ENCODE assay signal across 24 cellular contexts in the genomic region with DNA sequence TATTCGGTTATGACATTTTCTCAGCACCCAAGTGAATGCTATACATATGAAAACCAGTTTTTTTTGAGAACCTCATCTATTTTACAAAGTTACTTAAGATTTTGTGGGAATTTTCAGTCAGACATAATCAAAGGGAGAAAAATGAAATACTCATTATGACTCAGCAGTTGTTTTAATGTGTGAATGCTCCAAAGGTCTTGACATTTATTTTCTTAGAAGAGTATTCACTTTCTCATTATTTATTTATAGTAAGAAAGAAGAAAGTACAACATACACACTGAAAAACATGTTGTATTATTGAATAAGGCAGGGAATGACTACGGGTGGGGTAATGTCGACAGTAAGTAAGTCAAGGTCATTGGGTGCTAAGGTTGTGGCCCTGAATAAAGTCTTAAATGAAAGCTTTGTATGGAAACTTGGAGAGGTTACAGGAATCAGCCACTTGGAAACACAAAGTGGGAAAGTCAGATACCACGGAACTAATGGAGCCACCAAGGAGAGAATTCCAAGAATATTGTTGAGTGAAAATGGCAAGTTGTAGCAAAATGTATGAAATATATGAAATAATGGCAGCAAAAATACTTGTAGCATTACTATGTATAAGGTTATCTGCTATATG.
A peak's percentile ranks its signal among the peaks of the same experiment; 100 is the strongest.
DNase-seq lines count a peak whose midpoint lies in the region; TF ChIP-seq lines count a peak whose summit lies in the region.
"Had no signal": no experiment of that assay in that cellular context is flagged by ENCODE, and none has a peak within 500 bp of the region (broad histone marks: within the 10 kb centered on the region; RNA-seq: fewer than 3 reads in every experiment).

No MANE protein-coding gene starts in this region.

- H3K27ac ChIP-seq in ovary, result no peak overlapping the region
- H3K27ac ChIP-seq: esophagus squamous epithelium, left lung, parathyroid adenoma, right lobe of liver had no signal

- no peak for TF ChIP-seq EP300 in ovary (IDR thresholded peaks at IDR 0.05)

- no peaks in the 10 kb centered on the region for H3K4me1 ChIP-seq in ovary (ENCODE audit: insufficient read depth)
- H3K4me1 ChIP-seq: esophagus squamous epithelium, left lung, parathyroid adenoma, right lobe of liver had no signal

- H3K36me3 ChIP-seq in ovary, result no peaks in the 10 kb centered on the region
- H3K36me3 ChIP-seq: esophagus squamous epithelium, left lung, right lobe of liver had no signal

- TF ChIP-seq CTCF in ovary (IDR thresholded peaks at IDR 0.05), result no peak

- DNase-seq in COLO829 (ENCODE audit: low spot score) (peak; percentile 23), OCI-M1 (lab: John Stamatoyannopoulos, UW) (peak; percentile 52), fibroblast of gingiva (ENCODE audit: low read depth) (peak; percentile 78), renal cortical epithelial cell (ENCODE audit: low read depth) (peak; percentile 0), T-helper 2 cell (no peak), ovary (no peak), superior temporal gyrus (ENCODE audit: extremely low spot score) (no peak)
- no peak for DNase-seq in stimulated activated CD8-positive, alpha-beta memory T cell treated with anti-CD3 and anti-CD28 coated beads, Interleukin-4, amount 100 ng/mL, for 48 hours
- DNase-seq: activated CD4-positive, alpha-beta T cell treated with anti-CD3 and anti-CD28 coated beads for 4 hours; activated naive CD4-positive, alpha-beta T cell treated with anti-CD3 and anti-CD28 coated beads, Interleukin-2, amount 10 ng/mL, durations not matched to agents 7 days and 5 days; activated T-cell treated with anti-CD3 and anti-CD28 coated beads, Interleukin-2, amount 50 U/mL, for 48 hours; CD8-positive, alpha-beta T cell; effector memory CD8-positive, alpha-beta T cell; esophagus squamous epithelium; left lung; naive thymus-derived CD8-positive, alpha-beta T cell; NCI-H1105; NCI-H2029; NCI-H226; PC-3; right lobe of liver; SIG-M5; stimulated activated CD4-positive, alpha-beta T cell treated with anti-CD3 and anti-CD28 coated beads, Interleukin-15, amount 100 ng/mL, for 24 hours had no signal

- no peak overlapping the region for H3K4me3 ChIP-seq in ovary
- H3K4me3 ChIP-seq: esophagus squamous epithelium, left lung, right lobe of liver had no signal

- TF ChIP-seq POLR2A in ovary (IDR thresholded peaks at IDR 0.05), result no peak

- 28 to 41% (median 36%) methylated on average over 4 of the region's 4 CpGs for WGBS in ovary, 3 donors

- no peaks in the 10 kb centered on the region for H3K27me3 ChIP-seq in ovary
- H3K27me3 ChIP-seq: esophagus squamous epithelium, left lung, right lobe of liver had no signal

- intact Hi-C loops in ovary (cut with DNase I), result no loop called here

- H3K9me3 ChIP-seq in ovary, result no peaks in the 10 kb centered on the region
- H3K9me3 ChIP-seq: esophagus squamous epithelium, right lobe of liver had no signal

Comparison
In these comparisons a context has a peak if more than half of its experiments do, and no peak if none do; other contexts are left out.
1. DNase-seq: peak in COLO829 (single experiment), OCI-M1 (single experiment), fibroblast of gingiva (single experiment) and renal cortical epithelial cell (single experiment); none in T-helper 2 cell (0 of 5), stimulated activated CD8-positive, alpha-beta memory T cell treated with anti-CD3 and anti-CD28 coated beads, Interleukin-4, amount 100 ng/mL, for 48 hours (single experiment), ovary (0 of 5) and superior temporal gyrus (single experiment).